ENCODE assay signal across 10 cellular contexts in genomic region chr6:131635384-131636340, GRCh38. TPM values are rescaled to one million over a fixed set of nuclear protein-coding genes. Genes with fewer than 3 reads are reported as not detected.
DNase-seq lines count a peak whose midpoint lies in the region; ATAC-seq, FAIRE-seq and TF ChIP-seq lines count a peak whose summit lies in the region.
"Had no signal": no experiment of that assay in that cellular context is flagged by ENCODE, and none has a peak within 500 bp of the region (broad histone marks: within the 10 kb centered on the region; RNA-seq: fewer than 3 reads in every experiment).

No MANE protein-coding gene starts in this region.

- H3K36me3 Mint-ChIP-seq in activated T-cell treated with anti-CD3 and anti-CD28 coated beads, Interleukin-2, amount 50 U/mL, for 72 hours (ENCODE audit: insufficient read depth in 2 of 2), result peaks cover 4% of the 10 kb centered on the region in 2 donors
- H3K36me3 Mint-ChIP-seq: activated naive CD4-positive, alpha-beta T cell treated with anti-CD3 and anti-CD28 coated beads, Interleukin-2, amount 50 U/mL, for 24 hours had no signal

- H3K27ac Mint-ChIP-seq in activated T-cell treated with anti-CD3 and anti-CD28 coated beads, Interleukin-2, amount 50 U/mL, for 72 hours, result no peak overlapping the region
- H3K27ac Mint-ChIP-seq: activated naive CD4-positive, alpha-beta T cell treated with anti-CD3 and anti-CD28 coated beads, Interleukin-2, amount 50 U/mL, for 24 hours had no signal

- H3K9me3 Mint-ChIP-seq in activated T-cell treated with anti-CD3 and anti-CD28 coated beads, Interleukin-2, amount 50 U/mL, for 72 hours, result no peaks in the 10 kb centered on the region
- H3K9me3 Mint-ChIP-seq: activated naive CD4-positive, alpha-beta T cell treated with anti-CD3 and anti-CD28 coated beads, Interleukin-2, amount 50 U/mL, for 24 hours had no signal

- H3K4me1 Mint-ChIP-seq in activated T-cell treated with anti-CD3 and anti-CD28 coated beads, Interleukin-2, amount 50 U/mL, for 72 hours (ENCODE audit: low read depth), result peaks cover 12% of the 10 kb centered on the region
- H3K4me1 Mint-ChIP-seq: activated naive CD4-positive, alpha-beta T cell treated with anti-CD3 and anti-CD28 coated beads, Interleukin-2, amount 50 U/mL, for 24 hours had no signal

- H4K20me1 ChIP-seq in BLaER1 treated with 17β-estradiol and CSF1 and Interleukin-3, amounts not matched to agents 10 nM and 100 nM, result no peaks in the 10 kb centered on the region

- peak overlapping the region in 10 of 11 experiments; percentile 24 to 86 (median 62); a peak in 17 of 22 replicates for H3K4me2 ChIP-seq in BLaER1 treated with 17β-estradiol and CSF1 and Interleukin-3, amounts not matched to agents 10 nM and 100 nM

- H3K27me3 ChIP-seq in BLaER1 treated with 17β-estradiol and CSF1 and Interleukin-3, amounts not matched to agents 10 nM and 100 nM, result no peaks in the 10 kb centered on the region; a peak in 1 of 22 replicates
- no peaks in the 10 kb centered on the region for H3K27me3 ChIP-seq in suprapubic skin

- H3K4me1 ChIP-seq in BLaER1 treated with 17β-estradiol and CSF1 and Interleukin-3, amounts not matched to agents 10 nM and 100 nM, result peaks cover 0 to 16% (median 12%) of the 10 kb centered on the region in 10 experiments; a peak in 15 of 20 replicates
- peaks cover 12% of the 10 kb centered on the region for H3K4me1 ChIP-seq in suprapubic skin

- H3K9me3 ChIP-seq in BLaER1 treated with 17β-estradiol and CSF1 and Interleukin-3, amounts not matched to agents 10 nM and 100 nM (replicated peaks in 1 of 11), result no peaks in the 10 kb centered on the region
- no peaks in the 10 kb centered on the region for H3K9me3 ChIP-seq in suprapubic skin

- H3K4me3 ChIP-seq in BLaER1 treated with 17β-estradiol and CSF1 and Interleukin-3, amounts not matched to agents 10 nM and 100 nM, result no peak overlapping the region
- no peak overlapping the region for H3K4me3 ChIP-seq in suprapubic skin

- DNase-seq in NCI-H526 treated with DMSO at 0.1 percent for 48 hours (lab: John Stamatoyannopoulos, UW) (peak; percentile 44), GM12892 (ENCODE audit: insufficient read length) (no peak), occipital lobe (lab: John Stamatoyannopoulos, UW) (no peak), suprapubic skin (ENCODE audit: low spot score in 2 of 2) (no peak)
- DNase-seq in activated T-cell treated with anti-CD3 and anti-CD28 coated beads, Interleukin-2, amount 50 U/mL, for 72 hours, result no peak
- DNase-seq: activated CD4-positive, CD25-positive, alpha-beta regulatory T cell had no signal

- ATAC-seq in GM19452 (IDR thresholded peaks at IDR 0.05; ENCODE audit: unreplicated experiment) (peak; percentile 73), HG03025 (IDR thresholded peaks at IDR 0.05; ENCODE audit: low FRiP score, unreplicated experiment) (peak; percentile 79)
- ATAC-seq in activated T-cell treated with anti-CD3 and anti-CD28 coated beads, Interleukin-2, amount 50 U/mL, for 72 hours (replicated peaks in 1 of 2), result no peak

- WGBS in suprapubic skin, result 90% methylated on average over 11 of the region's 11 CpGs

- H3K27ac ChIP-seq in BLaER1 treated with 17β-estradiol and CSF1 and Interleukin-3, amounts not matched to agents 10 nM and 100 nM, result no peak overlapping the region
- H3K27ac ChIP-seq in suprapubic skin, result no peak overlapping the region

- TF ChIP-seq POLR2A in GM12892 (IDR thresholded peaks at IDR 0.05; ENCODE audit: low read depth, low read length) (no peak), suprapubic skin (IDR thresholded peaks at IDR 0.05) (no peak)

- no peaks in the 10 kb centered on the region for H3K27me3 Mint-ChIP-seq in activated T-cell treated with anti-CD3 and anti-CD28 coated beads, Interleukin-2, amount 50 U/mL, for 72 hours (ENCODE audit: low read depth)
- H3K27me3 Mint-ChIP-seq: activated naive CD4-positive, alpha-beta T cell treated with anti-CD3 and anti-CD28 coated beads, Interleukin-2, amount 50 U/mL, for 24 hours had no signal

- FAIRE-seq in GM12892 (lab: Jason Lieb, UNC), result no peak

- no peak for TF ChIP-seq EP300 in suprapubic skin (IDR thresholded peaks at IDR 0.05)

- no peak for TF ChIP-seq CTCF in suprapubic skin (IDR thresholded peaks at IDR 0.05)

- no peaks in the 10 kb centered on the region for H3K36me3 ChIP-seq in BLaER1 treated with 17β-estradiol and CSF1 and Interleukin-3, amounts not matched to agents 10 nM and 100 nM
- no peaks in the 10 kb centered on the region for H3K36me3 ChIP-seq in suprapubic skin

- no peak overlapping the region for H3K4me3 Mint-ChIP-seq in activated T-cell treated with anti-CD3 and anti-CD28 coated beads, Interleukin-2, amount 50 U/mL, for 72 hours
- H3K4me3 Mint-ChIP-seq: activated naive CD4-positive, alpha-beta T cell treated with anti-CD3 and anti-CD28 coated beads, Interleukin-2, amount 50 U/mL, for 24 hours had no signal

- no peak overlapping the region; a peak in 1 of 22 replicates for H3K9ac ChIP-seq in BLaER1 treated with 17β-estradiol and CSF1 and Interleukin-3, amounts not matched to agents 10 nM and 100 nM

RNA-seq across cellular contexts. Expression of gene ENPP3, which starts 1.4 kb away (rescaled TPM):
- not detected for polyA plus RNA-seq in GM12892 (2012; ENCODE audit: missing spikeins)
- total RNA-seq in activated T-cell treated with anti-CD3 and anti-CD28 coated beads, Interleukin-2, amount 50 U/mL, for 72 hours, result 1 to 10 TPM; 3.6 to 7.4 TPM
- total RNA-seq in occipital lobe (0.47 TPM), suprapubic skin (1 to 10 TPM in 1 of 4 donors, under 1 TPM in 3; 0.15 to 3.1 (median 0.68) TPM)

RNA-seq across cellular contexts. Expression of gene MED23, which starts 7.6 kb away (rescaled TPM):
- polyA plus RNA-seq in GM12892 (2012; ENCODE audit: missing spikeins), result 16.0 TPM
- 10 to 100 TPM; 38.5 to 40.1 TPM for total RNA-seq in activated T-cell treated with anti-CD3 and anti-CD28 coated beads, Interleukin-2, amount 50 U/mL, for 72 hours
- total RNA-seq in occipital lobe (71.3 TPM), suprapubic skin (10 to 100 TPM; 19.4 to 54.9 (median 35.2) TPM)

Comparison
In these comparisons a context has a peak if more than half of its experiments do, and no peak if none do; other contexts are left out.
1. ATAC-seq: peak in GM19452 (single experiment) and HG03025 (single experiment); none in activated T-cell treated with anti-CD3 and anti-CD28 coated beads, Interleukin-2, amount 50 U/mL, for 72 hours (0 of 2).